8 cellular contexts compared by ENCODE assay signal in genomic region chr4:110198472-110199419, GRCh38.
DNase-seq lines count a peak whose midpoint lies in the region; ATAC-seq and TF ChIP-seq lines count a peak whose summit lies in the region.

Gene ELOVL6 (minus strand): TSS chr4:110198615. CDS start chr4:110198335, 280 bp downstream.

- H3K27me3 Mint-ChIP-seq in stimulated activated naive B cell treated with anti-CD40 and anti-IgM and Interleukin-4, amounts not matched to agents 10 μg/mL and 1 μg/mL and 100 μg/mL, for 72 hours = no peaks in the 10 kb centered on the region

- H3K9me3 Mint-ChIP-seq in stimulated activated naive B cell treated with anti-CD40 and anti-IgM and Interleukin-4, amounts not matched to agents 10 μg/mL and 1 μg/mL and 100 μg/mL, for 72 hours = no peaks in the 10 kb centered on the region

- TF ChIP-seq POLR2A in erythroblast (IDR thresholded peaks at IDR 0.05; ENCODE audit: low read length) = peak; percentile 83

- H3K4me3 Mint-ChIP-seq in stimulated activated naive B cell treated with anti-CD40 and anti-IgM and Interleukin-4, amounts not matched to agents 10 μg/mL and 1 μg/mL and 100 μg/mL, for 72 hours = peak within 1 kb of the TSS; percentile 88 to 94

- no peaks in the 10 kb centered on the region for H3K36me3 Mint-ChIP-seq in stimulated activated naive B cell treated with anti-CD40 and anti-IgM and Interleukin-4, amounts not matched to agents 10 μg/mL and 1 μg/mL and 100 μg/mL, for 72 hours

- peaks cover 9 to 34% of the 10 kb centered on the region in 2 donors for H3K4me1 Mint-ChIP-seq in stimulated activated naive B cell treated with anti-CD40 and anti-IgM and Interleukin-4, amounts not matched to agents 10 μg/mL and 1 μg/mL and 100 μg/mL, for 72 hours

- ATAC-seq in HG02981 (IDR thresholded peaks at IDR 0.05; ENCODE audit: unreplicated experiment) = peak; percentile 13
- no peak for ATAC-seq in stimulated activated naive B cell treated with anti-CD40 and anti-IgM and Interleukin-4, amounts not matched to agents 10 μg/mL and 1 μg/mL and 100 μg/mL, for 72 hours (replicated peaks)
- no peak for ATAC-seq in HG03095 (IDR thresholded peaks at IDR 0.05; ENCODE audit: unreplicated experiment)

- DNase-seq in ELF-1 (ENCODE audit: low read depth, low spot score) = peak; percentile 98
- DNase-seq in NCI-H69 (lab: John Stamatoyannopoulos, UW) = peak; percentile 77
- DNase-seq in activated CD8-positive, alpha-beta memory T cell treated with anti-CD3 and anti-CD28 coated beads, Interleukin-2, amount 50 U/mL, for 4 hours = peak; percentile 22
- DNase-seq in erythroblast (lab: John Stamatoyannopoulos, UW) = peak; percentile 79 to 87
- DNase-seq in middle frontal gyrus (ENCODE audit: extremely low spot score, low spot score) = peak; percentile 57
- DNase-seq in stimulated activated naive B cell treated with anti-CD40 and anti-IgM and Interleukin-4, amounts not matched to agents 10 μg/mL and 1 μg/mL and 100 μg/mL, for 72 hours = peak; percentile 16

- peak within 1 kb of the TSS; percentile 95 for H3K27ac Mint-ChIP-seq in stimulated activated naive B cell treated with anti-CD40 and anti-IgM and Interleukin-4, amounts not matched to agents 10 μg/mL and 1 μg/mL and 100 μg/mL, for 72 hours

Comparison
In these comparisons a context has a peak if more than half of its experiments do, and no peak if none do; other contexts are left out.
1. DNase-seq: peak in every context shown above with its lines; median percentile 98 in ELF-1; 83 in erythroblast; 77 in NCI-H69; 57 in middle frontal gyrus; 22 in activated CD8-positive, alpha-beta memory T cell treated with anti-CD3 and anti-CD28 coated beads, Interleukin-2, amount 50 U/mL, for 4 hours; 16 in stimulated activated naive B cell treated with anti-CD40 and anti-IgM and Interleukin-4, amounts not matched to agents 10 μg/mL and 1 μg/mL and 100 μg/mL, for 72 hours.